ENCODE assay signal across 1 cellular context in the genomic region with DNA sequence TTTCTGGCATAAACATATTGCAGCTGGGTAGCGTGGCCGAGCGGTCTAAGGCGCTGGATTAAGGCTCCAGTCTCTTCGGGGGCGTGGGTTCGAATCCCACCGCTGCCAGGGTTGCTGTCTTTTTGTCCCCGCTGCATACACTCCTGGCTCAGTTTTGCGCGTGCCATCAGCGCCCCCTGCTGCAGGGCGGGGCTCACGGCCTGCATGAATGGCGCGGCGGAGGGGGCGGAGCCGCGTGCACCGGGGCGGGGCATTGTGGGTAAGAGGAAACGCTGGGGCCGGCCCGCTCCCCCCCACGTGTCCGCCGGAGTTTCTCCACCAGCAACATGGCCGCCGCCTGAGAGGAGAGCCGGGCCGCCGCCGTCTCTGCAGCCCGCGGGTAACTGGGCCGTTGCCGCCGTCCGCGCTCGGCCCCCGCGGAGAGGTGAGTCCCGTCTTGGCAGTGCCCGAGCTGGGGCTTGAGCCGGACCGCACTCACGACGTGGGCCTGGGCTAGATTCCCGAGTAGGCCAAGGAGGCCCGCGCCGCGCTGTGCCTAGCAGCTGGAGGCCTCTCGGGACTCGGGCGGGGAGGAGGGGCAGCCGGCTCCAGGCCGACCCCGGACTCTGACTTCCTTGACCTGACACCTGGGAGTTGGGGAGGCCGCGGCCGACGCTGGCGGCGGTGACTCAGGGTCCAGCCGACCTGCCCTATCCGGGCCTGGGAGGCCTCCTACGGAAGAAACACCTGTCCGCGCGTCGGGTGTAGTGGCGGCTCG.
TF ChIP-seq lines count a peak whose summit lies in the region.

A gene with protein sequence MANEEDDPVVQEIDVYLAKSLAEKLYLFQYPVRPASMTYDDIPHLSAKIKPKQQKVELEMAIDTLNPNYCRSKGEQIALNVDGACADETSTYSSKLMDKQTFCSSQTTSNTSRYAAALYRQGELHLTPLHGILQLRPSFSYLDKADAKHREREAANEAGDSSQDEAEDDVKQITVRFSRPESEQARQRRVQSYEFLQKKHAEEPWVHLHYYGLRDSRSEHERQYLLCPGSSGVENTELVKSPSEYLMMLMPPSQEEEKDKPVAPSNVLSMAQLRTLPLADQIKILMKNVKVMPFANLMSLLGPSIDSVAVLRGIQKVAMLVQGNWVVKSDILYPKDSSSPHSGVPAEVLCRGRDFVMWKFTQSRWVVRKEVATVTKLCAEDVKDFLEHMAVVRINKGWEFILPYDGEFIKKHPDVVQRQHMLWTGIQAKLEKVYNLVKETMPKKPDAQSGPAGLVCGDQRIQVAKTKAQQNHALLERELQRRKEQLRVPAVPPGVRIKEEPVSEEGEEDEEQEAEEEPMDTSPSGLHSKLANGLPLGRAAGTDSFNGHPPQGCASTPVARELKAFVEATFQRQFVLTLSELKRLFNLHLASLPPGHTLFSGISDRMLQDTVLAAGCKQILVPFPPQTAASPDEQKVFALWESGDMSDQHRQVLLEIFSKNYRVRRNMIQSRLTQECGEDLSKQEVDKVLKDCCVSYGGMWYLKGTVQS (plus strand): TSS at position 296 of the 757 bp plus-strand sequence. CDS start 5,560 bp downstream, outside the sequence.

TF ChIP-seq in HepG2, 621 proteins besides CTCF, POLR2A, EP300 and RAD21 (continued from another document and continues in another):
- peak; percentile 95 for TF ChIP-seq ZBED4 (CRISPR knock-in tag; IDR thresholded peaks at IDR 0.05; ENCODE audit: borderline replicate concordance)
- peak; percentile 80; the same call in 1 of the 2 replicates for TF ChIP-seq PAWR (CRISPR knock-in tag; IDR thresholded peaks at IDR 0.05; ENCODE audit: borderline replicate concordance)
- TF ChIP-seq SP2 (CRISPR knock-in tag; IDR thresholded peaks at IDR 0.05) = peak; percentile 55
- peak; percentile 96 for TF ChIP-seq SNAPC2 (CRISPR knock-in tag; IDR thresholded peaks at IDR 0.05)
- TF ChIP-seq ZNF552 (CRISPR knock-in tag; IDR thresholded peaks at IDR 0.05; ENCODE audit: borderline replicate concordance) = peak; percentile 71; the same call in 1 of the 2 replicates
- TF ChIP-seq ARNT2 (CRISPR knock-in tag; IDR thresholded peaks at IDR 0.05; ENCODE audit: low read depth) = peak; percentile 97
- TF ChIP-seq ASH2L (IDR thresholded peaks at IDR 0.05; ENCODE audit: insufficient read length, low read depth, low read length) = peak; percentile 93
- TF ChIP-seq ZIK1 (CRISPR knock-in tag; IDR thresholded peaks at IDR 0.05; ENCODE audit: borderline replicate concordance, low read depth) = peak; percentile 98
- peak; percentile 100 for TF ChIP-seq EED (CRISPR knock-in tag; IDR thresholded peaks at IDR 0.05)
- TF ChIP-seq, protein P1, sequence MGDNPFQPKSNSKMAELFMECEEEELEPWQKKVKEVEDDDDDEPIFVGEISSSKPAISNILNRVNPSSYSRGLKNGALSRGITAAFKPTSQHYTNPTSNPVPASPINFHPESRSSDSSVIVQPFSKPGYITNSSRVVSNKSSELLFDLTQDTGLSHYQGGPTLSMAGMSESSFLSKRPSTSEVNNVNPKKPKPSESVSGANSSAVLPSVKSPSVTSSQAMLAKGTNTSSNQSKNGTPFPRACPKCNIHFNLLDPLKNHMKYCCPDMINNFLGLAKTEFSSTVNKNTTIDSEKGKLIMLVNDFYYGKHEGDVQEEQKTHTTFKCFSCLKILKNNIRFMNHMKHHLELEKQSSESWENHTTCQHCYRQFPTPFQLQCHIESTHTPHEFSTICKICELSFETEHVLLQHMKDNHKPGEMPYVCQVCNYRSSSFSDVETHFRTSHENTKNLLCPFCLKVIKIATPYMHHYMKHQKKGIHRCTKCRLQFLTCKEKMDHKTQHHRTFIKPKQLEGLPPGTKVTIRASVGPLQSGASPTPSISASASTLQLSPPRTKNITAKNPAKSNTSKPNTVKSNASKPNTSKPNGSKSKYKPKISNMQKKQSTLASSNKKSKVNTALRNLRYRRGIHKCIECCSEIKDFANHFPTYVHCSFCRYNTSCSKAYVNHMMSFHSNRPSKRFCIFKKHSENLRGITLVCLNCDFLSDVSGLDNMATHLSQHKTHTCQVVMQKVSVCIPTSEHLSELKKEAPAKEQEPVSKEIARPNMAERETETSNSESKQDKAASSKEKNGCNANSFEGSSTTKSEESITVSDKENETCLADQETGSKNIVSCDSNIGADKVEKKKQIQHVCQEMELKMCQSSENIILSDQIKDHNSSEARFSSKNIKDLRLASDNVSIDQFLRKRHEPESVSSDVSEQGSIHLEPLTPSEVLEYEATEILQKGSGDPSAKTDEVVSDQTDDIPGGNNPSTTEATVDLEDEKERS (CRISPR knock-in tag; IDR thresholded peaks at IDR 0.05) = peak; percentile 99
- no peak; the same call in none of the 2 replicates for TF ChIP-seq SIN3A (IDR thresholded peaks at IDR 0.05; ENCODE audit: borderline replicate concordance, low read depth, low read length)
- peak; percentile 98 for TF ChIP-seq STAG1 (CRISPR knock-in tag; IDR thresholded peaks at IDR 0.05)
- TF ChIP-seq, protein P2, sequence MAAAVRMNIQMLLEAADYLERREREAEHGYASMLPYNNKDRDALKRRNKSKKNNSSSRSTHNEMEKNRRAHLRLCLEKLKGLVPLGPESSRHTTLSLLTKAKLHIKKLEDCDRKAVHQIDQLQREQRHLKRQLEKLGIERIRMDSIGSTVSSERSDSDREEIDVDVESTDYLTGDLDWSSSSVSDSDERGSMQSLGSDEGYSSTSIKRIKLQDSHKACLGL (CRISPR knock-in tag; IDR thresholded peaks at IDR 0.05) = peak; percentile 99; the same call in 1 of the 2 replicates
- TF ChIP-seq ZNF83 (CRISPR knock-in tag; IDR thresholded peaks at IDR 0.05; ENCODE audit: borderline replicate concordance) = peak; percentile 96
- peak; percentile 54 for TF ChIP-seq JUND (CRISPR knock-in tag; IDR thresholded peaks at IDR 0.05)
- peak; percentile 29 to 81; a peak in 3 of 4 replicates for TF ChIP-seq NR2F1 (CRISPR knock-in tag; IDR thresholded peaks at IDR 0.05)
- TF ChIP-seq ZNF784 (CRISPR knock-in tag; IDR thresholded peaks at IDR 0.05; ENCODE audit: borderline replicate concordance) = peak; percentile 99
- peak; percentile 77 for TF ChIP-seq LCORL (IDR thresholded peaks at IDR 0.05)
- peak; percentile 95 for TF ChIP-seq LCORL (CRISPR knock-in tag; IDR thresholded peaks at IDR 0.05)
- peak; percentile 79 for TF ChIP-seq CREB1 (IDR thresholded peaks at IDR 0.05)
- peak; percentile 28 for TF ChIP-seq CREB1 (CRISPR knock-in tag; IDR thresholded peaks at IDR 0.05)
- TF ChIP-seq WIZ (CRISPR knock-in tag; IDR thresholded peaks at IDR 0.05) = peak; percentile 95
- TF ChIP-seq TBP (CRISPR knock-in tag; IDR thresholded peaks at IDR 0.05) = peak; percentile 100
- TF ChIP-seq PCBP1 (IDR thresholded peaks at IDR 0.05; ENCODE audit: borderline replicate concordance, low read depth, low read length) = peak; percentile 75; the same call in 1 of the 2 replicates
- peak; percentile 97 for TF ChIP-seq ZFP1 (CRISPR knock-in tag; IDR thresholded peaks at IDR 0.05)
- TF ChIP-seq, protein P3, sequence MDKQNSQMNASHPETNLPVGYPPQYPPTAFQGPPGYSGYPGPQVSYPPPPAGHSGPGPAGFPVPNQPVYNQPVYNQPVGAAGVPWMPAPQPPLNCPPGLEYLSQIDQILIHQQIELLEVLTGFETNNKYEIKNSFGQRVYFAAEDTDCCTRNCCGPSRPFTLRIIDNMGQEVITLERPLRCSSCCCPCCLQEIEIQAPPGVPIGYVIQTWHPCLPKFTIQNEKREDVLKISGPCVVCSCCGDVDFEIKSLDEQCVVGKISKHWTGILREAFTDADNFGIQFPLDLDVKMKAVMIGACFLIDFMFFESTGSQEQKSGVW (CRISPR knock-in tag; IDR thresholded peaks at IDR 0.05; ENCODE audit: borderline replicate concordance) = no peak; the same call in 1 of the 2 replicates
- peak; percentile 84 for TF ChIP-seq JARID2 (CRISPR knock-in tag; IDR thresholded peaks at IDR 0.05; ENCODE audit: insufficient replicate concordance)
- peak; percentile 81; the same call in 1 of the 2 replicates for TF ChIP-seq E2F5 (CRISPR knock-in tag; conservative IDR thresholded peaks at IDR 0.05)
- TF ChIP-seq ZNF547 (CRISPR knock-in tag; IDR thresholded peaks at IDR 0.05) = peak; percentile 96
- TF ChIP-seq ZNF549 (CRISPR knock-in tag; IDR thresholded peaks at IDR 0.05) = peak; percentile 34; the same call in 1 of the 2 replicates
- TF ChIP-seq HDAC1 (CRISPR knock-in tag; IDR thresholded peaks at IDR 0.05) = peak; percentile 97
- TF ChIP-seq ZNF598 (CRISPR knock-in tag; IDR thresholded peaks at IDR 0.05; ENCODE audit: borderline replicate concordance) = peak; percentile 96
- peak; percentile 99; the same call in 1 of the 2 replicates for TF ChIP-seq KAT7 (CRISPR knock-in tag; IDR thresholded peaks at IDR 0.05; ENCODE audit: borderline replicate concordance)
- TF ChIP-seq RFX5 (IDR thresholded peaks at IDR 0.05; ENCODE audit: low read depth, low read length) = peak; percentile 27; the same call in 1 of the 2 replicates
- no peak for TF ChIP-seq ATM (IDR thresholded peaks at IDR 0.05; ENCODE audit: borderline replicate concordance)
- TF ChIP-seq ELK4 (CRISPR knock-in tag; IDR thresholded peaks at IDR 0.05; ENCODE audit: borderline replicate concordance) = peak; percentile 44; the same call in 1 of the 2 replicates
- peak; percentile 98 for TF ChIP-seq ZNF792 (CRISPR knock-in tag; IDR thresholded peaks at IDR 0.05)
- peak; percentile 87; the same call in 1 of the 2 replicates for TF ChIP-seq HINFP (CRISPR knock-in tag; IDR thresholded peaks at IDR 0.05; ENCODE audit: low read depth)
- TF ChIP-seq EEA1 (CRISPR knock-in tag; IDR thresholded peaks at IDR 0.05; ENCODE audit: borderline replicate concordance) = peak; percentile 99
- TF ChIP-seq ZFP36 (IDR thresholded peaks at IDR 0.05; ENCODE audit: borderline replicate concordance, low read depth, low read length, partially characterized antibody) = no peak
- TF ChIP-seq ESRRA (CRISPR knock-in tag; IDR thresholded peaks at IDR 0.05; ENCODE audit: low read depth) = peak; percentile 91
- peak; percentile 90 for TF ChIP-seq FOXO1 (CRISPR knock-in tag; IDR thresholded peaks at IDR 0.05)
- TF ChIP-seq NPAS2 (CRISPR knock-in tag; IDR thresholded peaks at IDR 0.05; ENCODE audit: borderline replicate concordance) = no peak; the same call in 1 of the 2 replicates
- TF ChIP-seq HNF4A (CRISPR knock-in tag; IDR thresholded peaks at IDR 0.05) = peak; percentile 60
